Comparison of ENCODE assay signal across 10 cellular contexts in genomic region chr3:4776399-4776979, GRCh38.
DNase-seq lines count a peak whose midpoint lies in the region; ATAC-seq and TF ChIP-seq lines count a peak whose summit lies in the region.
"Had no signal": no experiment of that assay in that cellular context is flagged by ENCODE, and none has a peak within 500 bp of the region (broad histone marks: within the 10 kb centered on the region; RNA-seq: fewer than 3 reads in every experiment).

No MANE protein-coding gene starts in this region.

- no peak for TF ChIP-seq POLR2A in vagina (IDR thresholded peaks at IDR 0.05)

- H3K9me3 ChIP-seq in right atrium auricular region (no peaks in the 10 kb centered on the region), right cardiac atrium (ENCODE audit: control insufficient read depth, low read length) (no peaks in the 10 kb centered on the region), vagina (no peaks in the 10 kb centered on the region)

- H3K36me3 ChIP-seq in right atrium auricular region (no peaks in the 10 kb centered on the region), vagina (no peaks in the 10 kb centered on the region)

- no peak overlapping the region for H3K4me3 ChIP-seq in right atrium auricular region
- H3K4me3 ChIP-seq in right cardiac atrium (ENCODE audit: low read length) = no peak overlapping the region
- no peak overlapping the region for H3K4me3 ChIP-seq in vagina

- H3K4me1 ChIP-seq in right atrium auricular region = peaks cover 0 to 39% of the 10 kb centered on the region in 2 donors
- H3K4me1 ChIP-seq in right cardiac atrium (ENCODE audit: control insufficient read depth, insufficient read depth, low read length) = peaks cover 20% of the 10 kb centered on the region
- peaks cover 36% of the 10 kb centered on the region for H3K4me1 ChIP-seq in vagina

- H3K4me3 Mint-ChIP-seq in activated naive CD8-positive, alpha-beta T cell = no peak overlapping the region
- H3K4me3 Mint-ChIP-seq: CD14-positive monocyte had no signal

- peaks cover 13% of the 10 kb centered on the region for H3K4me1 Mint-ChIP-seq in activated naive CD8-positive, alpha-beta T cell (ENCODE audit: low read depth)
- H3K4me1 Mint-ChIP-seq: CD14-positive monocyte had no signal

- H3K27ac ChIP-seq in right atrium auricular region (peak overlapping the region; percentile 23 to 41), right cardiac atrium (ENCODE audit: low read length) (no peak overlapping the region), vagina (peak overlapping the region; percentile 47)

- H3K27ac Mint-ChIP-seq in activated naive CD8-positive, alpha-beta T cell = peak overlapping the region; percentile 79
- H3K27ac Mint-ChIP-seq: CD14-positive monocyte had no signal

- WGBS in right cardiac atrium = 81% methylated on average over 4 of the region's 4 CpGs

- no peak for TF ChIP-seq CTCF in right atrium auricular region (IDR thresholded peaks at IDR 0.05)
- no peak for TF ChIP-seq CTCF in vagina (IDR thresholded peaks at IDR 0.05)

- H3K27me3 ChIP-seq in right atrium auricular region (no peaks in the 10 kb centered on the region), right cardiac atrium (ENCODE audit: control insufficient read depth, insufficient read depth) (no peaks in the 10 kb centered on the region), vagina (no peaks in the 10 kb centered on the region)

- H3K36me3 Mint-ChIP-seq in activated naive CD8-positive, alpha-beta T cell = peaks cover 35% of the 10 kb centered on the region

- DNase-seq in right atrium auricular region (ENCODE audit: low spot score) = no peak
- no peak for DNase-seq in right cardiac atrium
- no peak for DNase-seq in vagina (ENCODE audit: extremely low spot score in 2 of 2)
- DNase-seq in NCI-H2227 (lab: John Stamatoyannopoulos, UW; ENCODE audit: unreplicated experiment) = no peak
- no peak for DNase-seq in LoVo (ENCODE audit: low spot score)
- DNase-seq in AG08395 (ENCODE audit: low spot score) = no peak
- DNase-seq: dermis blood vessel endothelial cell had no signal

- ATAC-seq in right cardiac atrium (no peak), HG03025 (IDR thresholded peaks at IDR 0.05; ENCODE audit: low FRiP score, unreplicated experiment) (peak; percentile 43)

- H3K9me3 Mint-ChIP-seq in activated naive CD8-positive, alpha-beta T cell (ENCODE audit: low read depth) = no peaks in the 10 kb centered on the region

- intact Hi-C loops in right cardiac atrium (cut with DNase I) (no loop called here), vagina (cut with DNase I) (no loop called here)

- H3K27me3 Mint-ChIP-seq in activated naive CD8-positive, alpha-beta T cell = no peaks in the 10 kb centered on the region
